ENCODE assay signal across 8 cellular contexts in genomic region chr19:28737021-28737525, GRCh38.
A peak's percentile ranks its signal among the peaks of the same experiment; 100 is the strongest.
DNase-seq lines count a peak whose midpoint lies in the region; ATAC-seq and TF ChIP-seq lines count a peak whose summit lies in the region.

No MANE protein-coding gene starts in this region.

- 5 to 9% (median 8%) methylated on average over 3 of the region's 3 CpGs for WGBS in psoas muscle, 3 donors

- intact Hi-C loops in psoas muscle (cut with DNase I): loop anchor here (2.0 to 10.0 kb wide), 3 partner anchors 142 to 528 kb away; no protein-coding TSS in a partner anchor

- no peaks in the 10 kb centered on the region for H4K20me1 ChIP-seq in KMS-11 (ENCODE audit: insufficient read depth)

- TF ChIP-seq CTCF in KMS-11 (conservative IDR thresholded peaks at IDR 0.05; ENCODE audit: low read depth, low read length) (peak; percentile 78), psoas muscle (IDR thresholded peaks at IDR 0.05) (peak; percentile 63)

- H3K4me3 ChIP-seq in KMS-11 (IDR thresholded peaks at IDR 0.05; ENCODE audit: insufficient read depth, low read depth, low read length) (no peak overlapping the region), psoas muscle (no peak overlapping the region)

- DNase-seq in DMS 273 (lab: John Stamatoyannopoulos, UW; ENCODE audit: unreplicated experiment) (peak; percentile 45), DMS 273 treated with DMSO at 0.1 percent for 48 hours (lab: John Stamatoyannopoulos, UW) (no peak), UCSD-AML1 (lab: John Stamatoyannopoulos, UW; ENCODE audit: unreplicated experiment) (peak; percentile 28), glomerular visceral epithelial cell (ENCODE audit: extremely low spot score) (peak; percentile 63), psoas muscle (no peak)
- DNase-seq in activated CD8-positive, alpha-beta memory T cell treated with anti-CD3 and anti-CD28 coated beads for 24 hours: no peak

- H3K36me3 ChIP-seq in KMS-11 (ENCODE audit: insufficient read depth) (no peaks in the 10 kb centered on the region), psoas muscle (ENCODE audit: insufficient read depth in 1 of 2, low read depth in 1 of 2) (no peaks in the 10 kb centered on the region)

- peak in 1 of 4 donors; percentile 23 for ATAC-seq in psoas muscle
- ATAC-seq in GM19467 (IDR thresholded peaks at IDR 0.05; ENCODE audit: unreplicated experiment): no peak

- H3K9me3 ChIP-seq in psoas muscle: no peaks in the 10 kb centered on the region

- H3K4me1 ChIP-seq in KMS-11 (ENCODE audit: low read depth, poor library complexity, severe bottlenecking) (peaks cover 8% of the 10 kb centered on the region), psoas muscle (no peaks in the 10 kb centered on the region)

- H3K79me2 ChIP-seq in KMS-11 (ENCODE audit: insufficient read depth, low read depth): no peaks in the 10 kb centered on the region

- H2AFZ ChIP-seq in KMS-11 (ENCODE audit: low read depth): peak overlapping the region; percentile 88

- H3K27ac ChIP-seq in KMS-11 (no peak overlapping the region), psoas muscle (no peak overlapping the region)

- H3K27me3 ChIP-seq in KMS-11 (ENCODE audit: insufficient read depth, low read depth) (no peaks in the 10 kb centered on the region), psoas muscle (ENCODE audit: insufficient read depth in 3 of 3, low read length in 2 of 3) (no peaks in the 10 kb centered on the region)

- peak overlapping the region; percentile 24; the same call in 1 of the 2 replicates for H3K9ac ChIP-seq in KMS-11

- peak overlapping the region; percentile 67 for H3K4me2 ChIP-seq in KMS-11

Comparison
In these comparisons a context has a peak if more than half of its experiments do, and no peak if none do; other contexts are left out.
1. DNase-seq: peak in DMS 273 (single experiment), UCSD-AML1 (single experiment) and glomerular visceral epithelial cell (single experiment); none in DMS 273 treated with DMSO at 0.1 percent for 48 hours (single experiment), psoas muscle (0 of 2) and activated CD8-positive, alpha-beta memory T cell treated with anti-CD3 and anti-CD28 coated beads for 24 hours (single experiment).